In the genomic region with DNA sequence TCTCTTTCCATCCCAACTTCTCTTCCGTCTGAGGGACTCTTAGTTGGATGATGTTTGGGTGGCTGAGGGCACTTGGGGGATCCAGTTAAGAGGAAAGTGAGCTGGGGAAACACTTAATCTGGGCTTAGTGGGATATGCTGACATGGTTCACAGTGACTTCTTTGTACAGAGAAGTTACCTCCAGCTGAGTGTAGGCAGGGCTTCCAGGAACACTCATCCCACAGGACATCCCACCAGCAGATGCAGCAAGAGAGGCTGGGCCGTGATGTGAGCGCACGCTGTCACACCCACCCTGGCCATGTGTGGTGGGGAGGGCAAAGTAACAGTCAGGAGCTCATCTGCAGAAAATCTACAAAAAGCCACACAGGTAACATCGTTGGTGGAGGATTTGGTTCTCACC, we compare ENCODE assay signal across 17 cellular contexts. TPM values are rescaled to one million over a fixed set of nuclear protein-coding genes. Genes with fewer than 3 reads are reported as not detected.
A peak's percentile ranks its signal among the peaks of the same experiment; 100 is the strongest.
DNase-seq lines count a peak whose midpoint lies in the region; ATAC-seq and TF ChIP-seq lines count a peak whose summit lies in the region.
"Had no signal": no experiment of that assay in that cellular context is flagged by ENCODE, and none has a peak within 500 bp of the region (broad histone marks: within the 10 kb centered on the region; RNA-seq: fewer than 3 reads in every experiment).

No MANE protein-coding gene starts in this region.

- H3K4me3 ChIP-seq in A673 (ENCODE audit: low read depth, low read length, poor library complexity, severe bottlenecking) = no peak overlapping the region
- peak overlapping the region; percentile 53; the same call in 1 of the 2 replicates for H3K4me3 ChIP-seq in SJCRH30
- H3K4me3 ChIP-seq: body of pancreas had no signal

- BruUV-seq in A673 (replicated peaks; lab: Mats Ljungman, UMichigan) = no TSS peak

- intact Hi-C loops in A673 (cut with micrococcal nuclease; ENCODE audit: unreplicated experiment) = no loop called here

- no peak for ATAC-seq in left lobe of liver
- ATAC-seq in HG02642 (IDR thresholded peaks at IDR 0.05; ENCODE audit: poor library complexity, unreplicated experiment) = no peak
- no peak for ATAC-seq in HG03097 (IDR thresholded peaks at IDR 0.05; ENCODE audit: low FRiP score, unreplicated experiment)
- ATAC-seq: body of pancreas had no signal

- peaks cover 28% of the 10 kb centered on the region for H3K4me1 ChIP-seq in A673 (ENCODE audit: insufficient read depth, low read length, poor library complexity, severe bottlenecking)
- peaks cover 32% of the 10 kb centered on the region for H3K4me1 ChIP-seq in SJCRH30
- H3K4me1 ChIP-seq: body of pancreas had no signal

- POLR2A ChIA-PET in A673 (lab: Charles Lee; ENCODE audit: low non-redundant PET) = no interaction called here

- H3K27ac ChIP-seq in A673 (ENCODE audit: low read depth, low read length, poor library complexity, severe bottlenecking) (no peak overlapping the region), SJCRH30 (peak overlapping the region; percentile 56)
- H3K27ac ChIP-seq: body of pancreas had no signal

- H3K36me3 ChIP-seq in A673 (ENCODE audit: insufficient read depth, low read length, poor library complexity, severe bottlenecking) (no peaks in the 10 kb centered on the region), SJCRH30 (no peaks in the 10 kb centered on the region)
- H3K36me3 ChIP-seq: stomach had no signal

- no peaks in the 10 kb centered on the region for H3K9me3 ChIP-seq in A673 (ENCODE audit: low read depth, low read length, poor library complexity, severe bottlenecking)
- H3K9me3 ChIP-seq in SJCRH30 (replicated peaks) = no peaks in the 10 kb centered on the region; the same call in 1 of the 2 replicates
- H3K9me3 ChIP-seq: body of pancreas, stomach had no signal

- no peak for TF ChIP-seq CTCF in A673 (conservative IDR thresholded peaks at IDR 0.05; ENCODE audit: low read depth, low read length)

- DNase-seq in A673 (ENCODE audit: low spot score) = peak; percentile 10
- peak; percentile 21 for DNase-seq in GDM1 (lab: John Stamatoyannopoulos, UW)
- DNase-seq in SJCRH30 = peak; percentile 76 to 91
- peak; percentile 26 for DNase-seq in left lobe of liver (ENCODE audit: low spot score)
- no peak for DNase-seq in dedifferentiated amniotic fluid mesenchymal stem cell (ENCODE audit: extremely low spot score)
- no peak for DNase-seq in RPMI8226
- DNase-seq: activated CD4-positive, alpha-beta T cell treated with anti-CD3 and anti-CD28 coated beads, Interleukin-2, amount 50 U/mL, for 48 hours; body of pancreas; DMS53; effector CD8-positive, alpha-beta T cell; foreskin fibroblast; HFFc6; mesenchymal stem cell; NCI-H1930 had no signal

- CTCF ChIA-PET in A673 (lab: Charles Lee) = no interaction called here

- no peaks in the 10 kb centered on the region for H3K27me3 ChIP-seq in A673 (replicated peaks; ENCODE audit: insufficient read depth, low read depth, low read length, poor library complexity)
- no peaks in the 10 kb centered on the region for H3K27me3 ChIP-seq in SJCRH30
- H3K27me3 ChIP-seq: body of pancreas had no signal

RNA-seq across cellular contexts. Expression of a gene that starts 0.8 kb away (rescaled TPM):
- 0.41 and 1.2 TPM in 2 replicates for total RNA-seq in A673 (2021)
- total RNA-seq in SJCRH30 (2014; rRNA removed; shearing (Covaris generic)) = 2.7 and 3.6 TPM in 2 replicates
- 0.83 TPM for total RNA-seq in left lobe of liver

Comparison
In these comparisons a context has a peak if more than half of its experiments do, and no peak if none do; other contexts are left out.
1. DNase-seq: peak in A673 (single experiment), GDM1 (single experiment), SJCRH30 (2 of 2) and left lobe of liver (single experiment); none in dedifferentiated amniotic fluid mesenchymal stem cell (single experiment) and RPMI8226 (single experiment).